8 cellular contexts compared by ENCODE assay signal in genomic region chr3:32934150-32934742, GRCh38. TPM values are rescaled to one million over a fixed set of nuclear protein-coding genes. Genes with fewer than 3 reads are reported as not detected.
DNase-seq lines count a peak whose midpoint lies in the region; ATAC-seq and TF ChIP-seq lines count a peak whose summit lies in the region.

No MANE protein-coding gene starts in this region.

- DNase-seq in cardiac muscle cell (ENCODE audit: low read depth in 1 of 2, low spot score in 1 of 2) = peak; percentile 40 to 42
- no peak for DNase-seq in left cardiac atrium
- peak; percentile 58 for DNase-seq in OCI-M1 (lab: John Stamatoyannopoulos, UW)
- DNase-seq in fibroblast of peridontal ligament (ENCODE audit: extremely low read depth) = peak; percentile 49
- peak; percentile 43 for DNase-seq in superior temporal gyrus (ENCODE audit: extremely low spot score)
- no peak for DNase-seq in HuH-7.5 (ENCODE audit: low spot score)
- no peak for DNase-seq in mucosa of gallbladder (ENCODE audit: low spot score)

- ATAC-seq in left cardiac atrium = no peak
- ATAC-seq in GM19035 (IDR thresholded peaks at IDR 0.05; ENCODE audit: unreplicated experiment) = no peak

- no peaks in the 10 kb centered on the region for H3K27me3 ChIP-seq in cardiac muscle cell

- TF ChIP-seq CTCF in cardiac muscle cell (IDR thresholded peaks at IDR 0.05; ENCODE audit: low read depth, low read length) = peak; percentile 73

- H3K4me3 ChIP-seq in cardiac muscle cell = no peak overlapping the region

- no peaks in the 10 kb centered on the region for H3K9me3 ChIP-seq in cardiac muscle cell (ENCODE audit: low read depth)

- no peak overlapping the region for H3K27ac ChIP-seq in cardiac muscle cell

- no peaks in the 10 kb centered on the region for H3K36me3 ChIP-seq in cardiac muscle cell

- intact Hi-C loops in left cardiac atrium (cut with DNase I) = loop anchor here (5.0 to 10.0 kb wide), 2 partner anchors 199 to 202 kb away; no protein-coding TSS in a partner anchor

- H3K4me1 ChIP-seq in cardiac muscle cell (ENCODE audit: low read depth) = no peaks in the 10 kb centered on the region

RNA-seq across cellular contexts. Expression of gene CCR4, which starts 17.2 kb away (rescaled TPM):
- not detected in 2 replicates for total RNA-seq in cardiac muscle cell
- polyA plus RNA-seq in cardiac muscle cell = not detected in 2 replicates
- under 1 TPM; 0.16 to 0.24 TPM for total RNA-seq in left cardiac atrium
- 0.49 TPM for total RNA-seq in mucosa of gallbladder

Comparison
In these comparisons a context has a peak if more than half of its experiments do, and no peak if none do; other contexts are left out.
1. DNase-seq: peak in cardiac muscle cell (2 of 2), OCI-M1 (single experiment), fibroblast of peridontal ligament (single experiment) and superior temporal gyrus (single experiment); none in left cardiac atrium (single experiment), HuH-7.5 (single experiment) and mucosa of gallbladder (single experiment).